12 cellular contexts compared by ENCODE assay signal in the genomic region with DNA sequence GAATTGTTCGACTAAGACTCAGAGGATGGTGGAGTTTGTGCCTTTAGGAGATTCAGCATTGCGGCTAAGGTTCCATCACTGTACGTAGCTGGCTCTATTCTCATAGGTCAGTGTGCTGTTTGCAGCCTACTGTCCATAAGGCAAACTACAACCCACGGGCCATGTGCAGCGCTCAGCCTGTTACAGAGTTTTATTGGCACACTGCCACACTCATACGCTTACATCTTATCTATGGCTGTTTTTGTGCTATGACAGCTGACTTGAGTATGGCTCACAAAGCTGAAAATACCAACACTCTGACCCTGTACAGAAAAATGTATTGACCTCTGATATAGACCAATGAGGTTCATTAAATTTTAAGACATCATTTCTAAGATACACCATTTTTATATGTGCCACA.
DNase-seq lines count a peak whose midpoint lies in the region; ATAC-seq and TF ChIP-seq lines count a peak whose summit lies in the region.
"Had no signal": no experiment of that assay in that cellular context is flagged by ENCODE, and none has a peak within 500 bp of the region (broad histone marks: within the 10 kb centered on the region; RNA-seq: fewer than 3 reads in every experiment).

No MANE protein-coding gene starts in this region.

- H4K20me1 ChIP-seq in OCI-LY7 (ENCODE audit: insufficient read depth, low read length) (no peaks in the 10 kb centered on the region), fibroblast of lung (ENCODE audit: control insufficient read depth, extremely low read depth, insufficient read depth, low read length) (no peaks in the 10 kb centered on the region)

- H3K79me2 ChIP-seq in OCI-LY7 (ENCODE audit: insufficient read depth, low read depth, low read length) (peaks cover 41% of the 10 kb centered on the region), fibroblast of lung (ENCODE audit: control insufficient read depth, insufficient read depth, low read length) (peaks cover 31% of the 10 kb centered on the region)

- H3K9me2 ChIP-seq in OCI-LY7 (ENCODE audit: insufficient read depth, low read length) = no peaks in the 10 kb centered on the region

- DNase-seq in NCI-H146 (lab: John Stamatoyannopoulos, UW) (peak; percentile 15), NCI-H146 treated with DMSO at 0.1 percent for 48 hours (lab: John Stamatoyannopoulos, UW; ENCODE audit: unreplicated experiment) (no peak), OCI-LY7 (ENCODE audit: low spot score) (no peak), fibroblast of lung (ENCODE audit: low read depth in 2 of 2) (peak in 1 of 2 donors; percentile 53), sigmoid colon (no peak), Calu3 (no peak)
- DNase-seq in stimulated activated CD4-positive, alpha-beta T cell treated with anti-CD3 and anti-CD28 coated beads, Interleukin-2, amount 100 ng/mL, for 48 hours = no peak
- DNase-seq: activated naive CD4-positive, alpha-beta T cell treated with anti-CD3 and anti-CD28 coated beads, Interleukin-2, amount 50 U/mL, for 16 hours; NCI-H2081 treated with DMSO at 0.1 percent for 48 hours had no signal

- no peak overlapping the region for H3K27ac ChIP-seq in OCI-LY7 (ENCODE audit: low read depth, low read length, poor library complexity, severe bottlenecking)
- H3K27ac ChIP-seq in fibroblast of lung (ENCODE audit: insufficient read depth, low read length) = peak overlapping the region; percentile 0
- peak overlapping the region; percentile 61 to 83 (median 72) for H3K27ac ChIP-seq in sigmoid colon

- H2AFZ ChIP-seq in OCI-LY7 (ENCODE audit: low read length) (no peak overlapping the region), fibroblast of lung (ENCODE audit: low read length) (no peak overlapping the region)

- no peak overlapping the region for H3K9ac ChIP-seq in fibroblast of lung (ENCODE audit: insufficient read depth, low read length)

- H3K27ac Mint-ChIP-seq in Calu3 (ENCODE audit: unreplicated experiment) = no peak overlapping the region
- H3K27ac Mint-ChIP-seq: T-helper 1 cell treated with Interleukin-12 subunit alpha and Interleukin-12 subunit beta and Interleukin-4 antibody, amounts not matched to agents 30 μg/mL and 1 μg/mL, for 36 hours had no signal

- POLR2A ChIA-PET in OCI-LY7 (lab: Charles Lee) = interaction anchor here (1.7 kb wide), 2 partner anchors 12 to 28 kb away, joined by 4 to 8 read pairs; no protein-coding TSS in a partner anchor

- no peaks in the 10 kb centered on the region for H3K9me3 Mint-ChIP-seq in Calu3 (ENCODE audit: low read depth, unreplicated experiment)
- H3K9me3 Mint-ChIP-seq: T-helper 1 cell treated with Interleukin-12 subunit alpha and Interleukin-12 subunit beta and Interleukin-4 antibody, amounts not matched to agents 30 μg/mL and 1 μg/mL, for 36 hours had no signal

- H3K27me3 Mint-ChIP-seq in Calu3 (ENCODE audit: unreplicated experiment) = no peaks in the 10 kb centered on the region

- H3K4me2 ChIP-seq in OCI-LY7 (ENCODE audit: low read length) (peak overlapping the region; percentile 63), fibroblast of lung (ENCODE audit: extremely low read depth, insufficient read depth, low read length) (peak overlapping the region; percentile 32)

- H3K9me3 ChIP-seq in OCI-LY7 (ENCODE audit: low read length) = no peaks in the 10 kb centered on the region
- H3K9me3 ChIP-seq in fibroblast of lung (ENCODE audit: control insufficient read depth, insufficient read depth, low read depth, low read length) = no peaks in the 10 kb centered on the region
- H3K9me3 ChIP-seq in sigmoid colon = no peaks in the 10 kb centered on the region
- H3K9me3 ChIP-seq: tibial nerve had no signal

- WGBS in sigmoid colon, 2 donors = 57 to 84% methylated on average over 6 of the region's 6 CpGs

- no peak for TF ChIP-seq EP300 in sigmoid colon (IDR thresholded peaks at IDR 0.05)

- H3K27me3 ChIP-seq in fibroblast of lung (ENCODE audit: control insufficient read depth, insufficient read depth, low read length) (no peaks in the 10 kb centered on the region), sigmoid colon (no peaks in the 10 kb centered on the region)
- H3K27me3 ChIP-seq: tibial nerve had no signal

- peaks cover 59% of the 10 kb centered on the region for H3K4me1 ChIP-seq in OCI-LY7 (ENCODE audit: insufficient read depth, low read length, poor library complexity, severe bottlenecking)
- peaks cover 16% of the 10 kb centered on the region for H3K4me1 ChIP-seq in fibroblast of lung (ENCODE audit: control insufficient read depth, extremely low read depth, insufficient read depth, low read length)
- peaks cover 0 to 52% (median 46%) of the 10 kb centered on the region in 4 donors for H3K4me1 ChIP-seq in sigmoid colon

- no TSS peak for BruUV-seq in OCI-LY7 (replicated peaks; lab: Mats Ljungman, UMichigan)
- no TSS peak for BruUV-seq in Calu3 (replicated peaks; lab: Mats Ljungman, UMichigan)

- TF ChIP-seq CTCF in OCI-LY7 (conservative IDR thresholded peaks at IDR 0.05; ENCODE audit: low read length) (no peak), fibroblast of lung (conservative IDR thresholded peaks at IDR 0.05 in 1 of 2, IDR thresholded peaks at IDR 0.05 in 1 of 2; ENCODE audit: low read depth in 1 of 2, low read length in 2 of 2) (no peak), sigmoid colon (IDR thresholded peaks at IDR 0.05) (no peak), Calu3 (IDR thresholded peaks at IDR 0.05; ENCODE audit: unreplicated experiment) (no peak)

- H3K36me3 Mint-ChIP-seq in Calu3 (ENCODE audit: insufficient read depth, unreplicated experiment) = no peaks in the 10 kb centered on the region

- no peak for TF ChIP-seq POLR2A in sigmoid colon (IDR thresholded peaks at IDR 0.05)

- no peak for ATAC-seq in HG03196 (IDR thresholded peaks at IDR 0.05; ENCODE audit: unreplicated experiment)

- H3K4me3 ChIP-seq in OCI-LY7 (ENCODE audit: low read depth, low read length, poor library complexity, severe bottlenecking) (no peak overlapping the region), fibroblast of lung (replicated peaks in 1 of 4; ENCODE audit: control extremely low read depth in 1 of 4, insufficient read depth in 1 of 4, low read depth in 3 of 4, low read length in 4 of 4) (no peak overlapping the region), sigmoid colon (no peak overlapping the region)
- H3K4me3 ChIP-seq: tibial nerve had no signal

- intact Hi-C loops in OCI-LY7 (cut with micrococcal nuclease; ENCODE audit: unreplicated experiment) (no loop called here), sigmoid colon (cut with DNase I) (loop anchor here (5.0 kb wide), 1 partner anchor 114 kb away; the partner anchor contains the start of gene ARID5B), Calu3 (cut with micrococcal nuclease; ENCODE audit: unreplicated experiment) (no loop called here)

- H3K4me1 Mint-ChIP-seq in Calu3 (ENCODE audit: low read depth, unreplicated experiment) = peaks cover 20% of the 10 kb centered on the region

- CTCF ChIA-PET in OCI-LY7 (lab: Charles Lee; ENCODE audit: unreplicated experiment) = interaction anchor here (0.8 kb wide), 1 partner anchor 25 kb away, joined by 3 read pairs; no protein-coding TSS in a partner anchor
- CTCF ChIA-PET in Calu3 (lab: Charles Lee) = no interaction called here

- H3K36me3 ChIP-seq in OCI-LY7 (ENCODE audit: insufficient read depth, low read length) = peaks cover 59% of the 10 kb centered on the region
- H3K36me3 ChIP-seq in fibroblast of lung (ENCODE audit: control insufficient read depth, insufficient read depth, low read length) = peaks cover 2% of the 10 kb centered on the region
- no peaks in the 10 kb centered on the region for H3K36me3 ChIP-seq in sigmoid colon
- H3K36me3 ChIP-seq: tibial nerve had no signal

- H3K4me3 Mint-ChIP-seq in Calu3 (ENCODE audit: low read depth, unreplicated experiment) = no peak overlapping the region
- H3K4me3 Mint-ChIP-seq: T-helper 1 cell treated with Interleukin-12 subunit alpha and Interleukin-12 subunit beta and Interleukin-4 antibody, amounts not matched to agents 30 μg/mL and 1 μg/mL, for 36 hours had no signal
